Comparison of ENCODE assay signal across 8 cellular contexts in genomic region chr15:76973362-76973743, GRCh38. TPM values are rescaled to one million over a fixed set of nuclear protein-coding genes. Genes with fewer than 3 reads are reported as not detected.
A peak's percentile ranks its signal among the peaks of the same experiment; 100 is the strongest.
DNase-seq lines count a peak whose midpoint lies in the region; ATAC-seq, FAIRE-seq and TF ChIP-seq lines count a peak whose summit lies in the region.
"Had no signal": no experiment of that assay in that cellular context is flagged by ENCODE, and none has a peak within 500 bp of the region (broad histone marks: within the 10 kb centered on the region; RNA-seq: fewer than 3 reads in every experiment).

No MANE protein-coding gene starts in this region.

- no peaks in the 10 kb centered on the region for H3K36me3 ChIP-seq in OCI-LY3 (replicated peaks; ENCODE audit: low read depth, low read length)
- H3K36me3 ChIP-seq: vagina had no signal

- peak; percentile 98 for TF ChIP-seq CTCF in OCI-LY3 (IDR thresholded peaks at IDR 0.05; ENCODE audit: low read depth, low read length)

- H2AFZ ChIP-seq in OCI-LY3 (ENCODE audit: low read depth, low read length), result 0 out of 2 replicates have a peak overlapping the region, but pooled peaks have one; percentile 2

- 33% methylated on average over 4 of the region's 4 CpGs for WGBS in right cardiac atrium

- ATAC-seq in right cardiac atrium (peak; percentile 36 to 71), HG02970 (IDR thresholded peaks at IDR 0.05; ENCODE audit: low FRiP score, unreplicated experiment) (no peak)

- H3K4me1 ChIP-seq in OCI-LY3 (ENCODE audit: low read length), result peaks cover 18% of the 10 kb centered on the region
- H3K4me1 ChIP-seq in right cardiac atrium (ENCODE audit: control insufficient read depth, insufficient read depth, low read length), result no peaks in the 10 kb centered on the region

- H3K9ac ChIP-seq in OCI-LY3 (ENCODE audit: low read length), result no peak overlapping the region

- H3K27ac ChIP-seq in OCI-LY3 (ENCODE audit: low read length), result no peak overlapping the region
- no peak overlapping the region for H3K27ac ChIP-seq in right cardiac atrium (ENCODE audit: low read length)
- H3K27ac ChIP-seq: vagina had no signal

- DNase-seq in GM12892 (ENCODE audit: insufficient read length) (no peak), right cardiac atrium (peak; percentile 47 to 79 (median 75)), NCI-H446 treated with DMSO at 0.1 percent for 48 hours (lab: John Stamatoyannopoulos, UW) (no peak)
- peak; percentile 50 for DNase-seq in activated gamma-delta T cell treated with anti-CD3 and anti-CD28 coated beads, Interleukin-2, amount 50 U/mL, for 16 hours (ENCODE audit: low read depth)
- peak; percentile 65 for DNase-seq in stimulated activated CD4-positive, alpha-beta T cell treated with anti-CD3 and anti-CD28 coated beads, Interleukin-4, amount 100 ng/mL, for 1 hour

- H4K20me1 ChIP-seq in OCI-LY3 (ENCODE audit: insufficient read depth, low read length), result no peaks in the 10 kb centered on the region

- intact Hi-C loops in right cardiac atrium (cut with DNase I), result no loop called here

- H3K4me3 ChIP-seq in OCI-LY3 (ENCODE audit: low read length) (no peak overlapping the region), right cardiac atrium (ENCODE audit: low read length) (no peak overlapping the region)

- FAIRE-seq in GM12892 (lab: Jason Lieb, UNC), result peak; percentile 56

- H3K27me3 ChIP-seq in OCI-LY3 (ENCODE audit: low read depth, low read length) (peaks cover 6% of the 10 kb centered on the region; the same call in 1 of the 2 replicates), right cardiac atrium (ENCODE audit: control insufficient read depth, insufficient read depth) (no peaks in the 10 kb centered on the region)
- H3K27me3 ChIP-seq: vagina had no signal

- TF ChIP-seq POLR2A in GM12892 (IDR thresholded peaks at IDR 0.05; ENCODE audit: low read depth, low read length), result no peak

- H3K9me3 ChIP-seq in OCI-LY3 (ENCODE audit: insufficient read depth, low read length) (no peaks in the 10 kb centered on the region), right cardiac atrium (ENCODE audit: control insufficient read depth, low read length) (no peaks in the 10 kb centered on the region)
- H3K9me3 ChIP-seq: vagina had no signal

- no peaks in the 10 kb centered on the region for H3K79me2 ChIP-seq in OCI-LY3 (ENCODE audit: low read length)

- peak overlapping the region; percentile 30 for H3K4me2 ChIP-seq in OCI-LY3 (ENCODE audit: low read length)

RNA-seq across cellular contexts. Expression of gene PSTPIP1, which starts 21.6 kb away (rescaled TPM):
- polyA plus RNA-seq in GM12892 (2012; ENCODE audit: missing spikeins), result 6.4 TPM
- total RNA-seq in right cardiac atrium, result 1 to 10 TPM; 2.9 to 6.0 (median 5.5) TPM
- polyA plus RNA-seq in right cardiac atrium, result 1.9 TPM

RNA-seq across cellular contexts. Expression of gene RCN2, which starts 41.8 kb away (rescaled TPM):
- 26.7 TPM for polyA plus RNA-seq in GM12892 (2012; ENCODE audit: missing spikeins)
- total RNA-seq in right cardiac atrium, result 10 to 100 TPM; 25.1 to 36.0 (median 29.5) TPM
- polyA plus RNA-seq in right cardiac atrium, result 31.7 TPM

Comparison
In these comparisons a context has a peak if more than half of its experiments do, and no peak if none do; other contexts are left out.
1. DNase-seq: peak in activated gamma-delta T cell treated with anti-CD3 and anti-CD28 coated beads, Interleukin-2, amount 50 U/mL, for 16 hours (single experiment), right cardiac atrium (3 of 3) and stimulated activated CD4-positive, alpha-beta T cell treated with anti-CD3 and anti-CD28 coated beads, Interleukin-4, amount 100 ng/mL, for 1 hour (single experiment); none in GM12892 (single experiment) and NCI-H446 treated with DMSO at 0.1 percent for 48 hours (single experiment).